ENCODE assay signal across 1 cellular context in the genomic region with DNA sequence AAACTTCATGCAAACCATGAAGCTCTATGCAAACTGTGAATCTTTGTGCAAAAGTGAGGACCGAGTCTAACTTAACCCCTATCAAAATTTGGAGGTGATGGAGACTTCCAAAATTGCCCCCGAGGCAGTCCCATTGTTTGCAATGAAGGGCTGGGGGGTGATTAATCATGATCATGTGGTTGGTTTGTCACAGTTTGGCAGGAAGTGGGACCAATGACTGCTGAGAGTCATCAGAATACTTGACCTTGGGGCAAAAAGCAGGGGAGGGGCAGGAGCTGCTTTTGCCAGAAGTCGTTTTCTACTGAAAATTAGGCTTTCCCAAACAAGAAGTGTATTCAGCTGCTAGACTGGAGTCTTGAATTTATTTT.
TF ChIP-seq lines count a peak whose summit lies in the region.

No MANE protein-coding gene starts in this region.

TF ChIP-seq in A549, 52 proteins besides CTCF, POLR2A, EP300 and RAD21 (continued from another document):
- TF ChIP-seq, protein P1, sequence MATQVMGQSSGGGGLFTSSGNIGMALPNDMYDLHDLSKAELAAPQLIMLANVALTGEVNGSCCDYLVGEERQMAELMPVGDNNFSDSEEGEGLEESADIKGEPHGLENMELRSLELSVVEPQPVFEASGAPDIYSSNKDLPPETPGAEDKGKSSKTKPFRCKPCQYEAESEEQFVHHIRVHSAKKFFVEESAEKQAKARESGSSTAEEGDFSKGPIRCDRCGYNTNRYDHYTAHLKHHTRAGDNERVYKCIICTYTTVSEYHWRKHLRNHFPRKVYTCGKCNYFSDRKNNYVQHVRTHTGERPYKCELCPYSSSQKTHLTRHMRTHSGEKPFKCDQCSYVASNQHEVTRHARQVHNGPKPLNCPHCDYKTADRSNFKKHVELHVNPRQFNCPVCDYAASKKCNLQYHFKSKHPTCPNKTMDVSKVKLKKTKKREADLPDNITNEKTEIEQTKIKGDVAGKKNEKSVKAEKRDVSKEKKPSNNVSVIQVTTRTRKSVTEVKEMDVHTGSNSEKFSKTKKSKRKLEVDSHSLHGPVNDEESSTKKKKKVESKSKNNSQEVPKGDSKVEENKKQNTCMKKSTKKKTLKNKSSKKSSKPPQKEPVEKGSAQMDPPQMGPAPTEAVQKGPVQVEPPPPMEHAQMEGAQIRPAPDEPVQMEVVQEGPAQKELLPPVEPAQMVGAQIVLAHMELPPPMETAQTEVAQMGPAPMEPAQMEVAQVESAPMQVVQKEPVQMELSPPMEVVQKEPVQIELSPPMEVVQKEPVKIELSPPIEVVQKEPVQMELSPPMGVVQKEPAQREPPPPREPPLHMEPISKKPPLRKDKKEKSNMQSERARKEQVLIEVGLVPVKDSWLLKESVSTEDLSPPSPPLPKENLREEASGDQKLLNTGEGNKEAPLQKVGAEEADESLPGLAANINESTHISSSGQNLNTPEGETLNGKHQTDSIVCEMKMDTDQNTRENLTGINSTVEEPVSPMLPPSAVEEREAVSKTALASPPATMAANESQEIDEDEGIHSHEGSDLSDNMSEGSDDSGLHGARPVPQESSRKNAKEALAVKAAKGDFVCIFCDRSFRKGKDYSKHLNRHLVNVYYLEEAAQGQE (IDR thresholded peaks at IDR 0.05) = no peak
- TF ChIP-seq FOXS1 (CRISPR knock-in tag; IDR thresholded peaks at IDR 0.05) (no peak), HOXA7 (CRISPR knock-in tag; IDR thresholded peaks at IDR 0.05) (no peak), RCOR1 (IDR thresholded peaks at IDR 0.05; ENCODE audit: low read depth, low read length) (no peak), CBX2 (IDR thresholded peaks at IDR 0.05; ENCODE audit: borderline replicate concordance, low read depth) (no peak), TP53 (CRISPR knock-in tag; IDR thresholded peaks at IDR 0.05) (no peak)
